Comparison of ENCODE assay signal across 2 cellular contexts in the genomic region with DNA sequence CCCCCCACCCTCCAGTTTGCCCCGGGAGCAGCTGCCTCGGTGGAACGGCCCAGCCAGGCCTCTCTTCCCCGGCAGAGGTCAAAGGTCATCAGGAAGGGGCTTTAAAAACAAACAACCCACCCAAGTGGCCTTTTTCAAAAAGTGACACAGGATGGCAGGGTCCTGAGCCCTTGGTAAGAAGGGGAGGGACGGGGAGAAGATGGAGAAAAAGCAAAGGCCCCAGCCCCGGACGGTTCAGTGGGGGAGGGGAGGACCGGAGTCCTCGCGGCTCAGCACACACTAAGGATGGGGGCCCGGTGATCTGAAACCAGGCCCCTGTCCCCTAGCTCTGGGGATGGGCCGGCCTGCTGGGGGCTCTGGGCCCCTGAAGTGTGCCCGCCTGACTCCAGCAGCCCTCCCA.
TF ChIP-seq lines count a peak whose summit lies in the region.

No MANE protein-coding gene starts in this region.

TF ChIP-seq in GM23338, 12 proteins besides CTCF, POLR2A, EP300 and RAD21 (continued from another document):
- TF ChIP-seq, protein P1, sequence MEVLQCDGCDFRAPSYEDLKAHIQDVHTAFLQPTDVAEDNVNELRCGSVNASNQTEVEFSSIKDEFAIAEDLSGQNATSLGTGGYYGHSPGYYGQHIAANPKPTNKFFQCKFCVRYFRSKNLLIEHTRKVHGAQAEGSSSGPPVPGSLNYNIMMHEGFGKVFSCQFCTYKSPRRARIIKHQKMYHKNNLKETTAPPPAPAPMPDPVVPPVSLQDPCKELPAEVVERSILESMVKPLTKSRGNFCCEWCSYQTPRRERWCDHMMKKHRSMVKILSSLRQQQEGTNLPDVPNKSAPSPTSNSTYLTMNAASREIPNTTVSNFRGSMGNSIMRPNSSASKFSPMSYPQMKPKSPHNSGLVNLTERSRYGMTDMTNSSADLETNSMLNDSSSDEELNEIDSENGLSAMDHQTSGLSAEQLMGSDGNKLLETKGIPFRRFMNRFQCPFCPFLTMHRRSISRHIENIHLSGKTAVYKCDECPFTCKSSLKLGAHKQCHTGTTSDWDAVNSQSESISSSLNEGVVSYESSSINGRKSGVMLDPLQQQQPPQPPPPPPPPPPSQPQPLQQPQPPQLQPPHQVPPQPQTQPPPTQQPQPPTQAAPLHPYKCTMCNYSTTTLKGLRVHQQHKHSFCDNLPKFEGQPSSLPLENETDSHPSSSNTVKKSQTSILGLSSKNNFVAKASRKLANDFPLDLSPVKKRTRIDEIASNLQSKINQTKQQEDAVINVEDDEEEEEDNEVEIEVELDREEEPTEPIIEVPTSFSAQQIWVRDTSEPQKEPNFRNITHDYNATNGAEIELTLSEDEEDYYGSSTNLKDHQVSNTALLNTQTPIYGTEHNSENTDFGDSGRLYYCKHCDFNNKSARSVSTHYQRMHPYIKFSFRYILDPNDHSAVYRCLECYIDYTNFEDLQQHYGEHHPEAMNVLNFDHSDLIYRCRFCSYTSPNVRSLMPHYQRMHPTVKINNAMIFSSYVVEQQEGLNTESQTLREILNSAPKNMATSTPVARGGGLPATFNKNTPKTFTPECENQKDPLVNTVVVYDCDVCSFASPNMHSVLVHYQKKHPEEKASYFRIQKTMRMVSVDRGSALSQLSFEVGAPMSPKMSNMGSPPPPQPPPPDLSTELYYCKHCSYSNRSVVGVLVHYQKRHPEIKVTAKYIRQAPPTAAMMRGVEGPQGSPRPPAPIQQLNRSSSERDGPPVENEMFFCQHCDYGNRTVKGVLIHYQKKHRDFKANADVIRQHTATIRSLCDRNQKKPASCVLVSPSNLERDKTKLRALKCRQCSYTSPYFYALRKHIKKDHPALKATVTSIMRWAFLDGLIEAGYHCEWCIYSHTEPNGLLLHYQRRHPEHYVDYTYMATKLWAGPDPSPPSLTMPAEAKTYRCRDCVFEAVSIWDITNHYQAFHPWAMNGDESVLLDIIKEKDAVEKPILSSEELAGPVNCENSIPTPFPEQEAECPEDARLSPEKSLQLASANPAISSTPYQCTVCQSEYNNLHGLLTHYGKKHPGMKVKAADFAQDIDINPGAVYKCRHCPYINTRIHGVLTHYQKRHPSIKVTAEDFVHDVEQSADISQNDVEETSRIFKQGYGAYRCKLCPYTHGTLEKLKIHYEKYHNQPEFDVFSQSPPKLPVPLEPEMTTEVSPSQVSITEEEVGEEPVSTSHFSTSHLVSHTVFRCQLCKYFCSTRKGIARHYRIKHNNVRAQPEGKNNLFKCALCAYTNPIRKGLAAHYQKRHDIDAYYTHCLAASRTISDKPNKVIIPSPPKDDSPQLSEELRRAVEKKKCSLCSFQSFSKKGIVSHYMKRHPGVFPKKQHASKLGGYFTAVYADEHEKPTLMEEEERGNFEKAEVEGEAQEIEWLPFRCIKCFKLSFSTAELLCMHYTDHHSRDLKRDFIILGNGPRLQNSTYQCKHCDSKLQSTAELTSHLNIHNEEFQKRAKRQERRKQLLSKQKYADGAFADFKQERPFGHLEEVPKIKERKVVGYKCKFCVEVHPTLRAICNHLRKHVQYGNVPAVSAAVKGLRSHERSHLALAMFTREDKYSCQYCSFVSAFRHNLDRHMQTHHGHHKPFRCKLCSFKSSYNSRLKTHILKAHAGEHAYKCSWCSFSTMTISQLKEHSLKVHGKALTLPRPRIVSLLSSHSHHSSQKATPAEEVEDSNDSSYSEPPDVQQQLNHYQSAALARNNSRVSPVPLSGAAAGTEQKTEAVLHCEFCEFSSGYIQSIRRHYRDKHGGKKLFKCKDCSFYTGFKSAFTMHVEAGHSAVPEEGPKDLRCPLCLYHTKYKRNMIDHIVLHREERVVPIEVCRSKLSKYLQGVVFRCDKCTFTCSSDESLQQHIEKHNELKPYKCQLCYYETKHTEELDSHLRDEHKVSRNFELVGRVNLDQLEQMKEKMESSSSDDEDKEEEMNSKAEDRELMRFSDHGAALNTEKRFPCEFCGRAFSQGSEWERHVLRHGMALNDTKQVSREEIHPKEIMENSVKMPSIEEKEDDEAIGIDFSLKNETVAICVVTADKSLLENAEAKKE (CRISPR knock-in tag; IDR thresholded peaks at IDR 0.05) = no peak
- TF ChIP-seq STAT1 (IDR thresholded peaks at IDR 0.05; ENCODE audit: unreplicated experiment) (no peak), JUNB (IDR thresholded peaks at IDR 0.05; ENCODE audit: unreplicated experiment) (no peak), ZNF114 (CRISPR knock-in tag; IDR thresholded peaks at IDR 0.05) (no peak), NANOG (IDR thresholded peaks at IDR 0.05; ENCODE audit: borderline replicate concordance) (no peak), POLR2AphosphoS5 (IDR thresholded peaks at IDR 0.05; ENCODE audit: low read depth) (no peak)
- TF ChIP-seq, protein P2, sequence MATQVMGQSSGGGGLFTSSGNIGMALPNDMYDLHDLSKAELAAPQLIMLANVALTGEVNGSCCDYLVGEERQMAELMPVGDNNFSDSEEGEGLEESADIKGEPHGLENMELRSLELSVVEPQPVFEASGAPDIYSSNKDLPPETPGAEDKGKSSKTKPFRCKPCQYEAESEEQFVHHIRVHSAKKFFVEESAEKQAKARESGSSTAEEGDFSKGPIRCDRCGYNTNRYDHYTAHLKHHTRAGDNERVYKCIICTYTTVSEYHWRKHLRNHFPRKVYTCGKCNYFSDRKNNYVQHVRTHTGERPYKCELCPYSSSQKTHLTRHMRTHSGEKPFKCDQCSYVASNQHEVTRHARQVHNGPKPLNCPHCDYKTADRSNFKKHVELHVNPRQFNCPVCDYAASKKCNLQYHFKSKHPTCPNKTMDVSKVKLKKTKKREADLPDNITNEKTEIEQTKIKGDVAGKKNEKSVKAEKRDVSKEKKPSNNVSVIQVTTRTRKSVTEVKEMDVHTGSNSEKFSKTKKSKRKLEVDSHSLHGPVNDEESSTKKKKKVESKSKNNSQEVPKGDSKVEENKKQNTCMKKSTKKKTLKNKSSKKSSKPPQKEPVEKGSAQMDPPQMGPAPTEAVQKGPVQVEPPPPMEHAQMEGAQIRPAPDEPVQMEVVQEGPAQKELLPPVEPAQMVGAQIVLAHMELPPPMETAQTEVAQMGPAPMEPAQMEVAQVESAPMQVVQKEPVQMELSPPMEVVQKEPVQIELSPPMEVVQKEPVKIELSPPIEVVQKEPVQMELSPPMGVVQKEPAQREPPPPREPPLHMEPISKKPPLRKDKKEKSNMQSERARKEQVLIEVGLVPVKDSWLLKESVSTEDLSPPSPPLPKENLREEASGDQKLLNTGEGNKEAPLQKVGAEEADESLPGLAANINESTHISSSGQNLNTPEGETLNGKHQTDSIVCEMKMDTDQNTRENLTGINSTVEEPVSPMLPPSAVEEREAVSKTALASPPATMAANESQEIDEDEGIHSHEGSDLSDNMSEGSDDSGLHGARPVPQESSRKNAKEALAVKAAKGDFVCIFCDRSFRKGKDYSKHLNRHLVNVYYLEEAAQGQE (IDR thresholded peaks at IDR 0.05; ENCODE audit: unreplicated experiment) = no peak
TF ChIP-seq in GM23338: peak in this region for 0.

TF ChIP-seq in WTC11, 78 proteins besides CTCF, POLR2A, EP300 and RAD21 (continued from another document):
- TF ChIP-seq, protein P3, sequence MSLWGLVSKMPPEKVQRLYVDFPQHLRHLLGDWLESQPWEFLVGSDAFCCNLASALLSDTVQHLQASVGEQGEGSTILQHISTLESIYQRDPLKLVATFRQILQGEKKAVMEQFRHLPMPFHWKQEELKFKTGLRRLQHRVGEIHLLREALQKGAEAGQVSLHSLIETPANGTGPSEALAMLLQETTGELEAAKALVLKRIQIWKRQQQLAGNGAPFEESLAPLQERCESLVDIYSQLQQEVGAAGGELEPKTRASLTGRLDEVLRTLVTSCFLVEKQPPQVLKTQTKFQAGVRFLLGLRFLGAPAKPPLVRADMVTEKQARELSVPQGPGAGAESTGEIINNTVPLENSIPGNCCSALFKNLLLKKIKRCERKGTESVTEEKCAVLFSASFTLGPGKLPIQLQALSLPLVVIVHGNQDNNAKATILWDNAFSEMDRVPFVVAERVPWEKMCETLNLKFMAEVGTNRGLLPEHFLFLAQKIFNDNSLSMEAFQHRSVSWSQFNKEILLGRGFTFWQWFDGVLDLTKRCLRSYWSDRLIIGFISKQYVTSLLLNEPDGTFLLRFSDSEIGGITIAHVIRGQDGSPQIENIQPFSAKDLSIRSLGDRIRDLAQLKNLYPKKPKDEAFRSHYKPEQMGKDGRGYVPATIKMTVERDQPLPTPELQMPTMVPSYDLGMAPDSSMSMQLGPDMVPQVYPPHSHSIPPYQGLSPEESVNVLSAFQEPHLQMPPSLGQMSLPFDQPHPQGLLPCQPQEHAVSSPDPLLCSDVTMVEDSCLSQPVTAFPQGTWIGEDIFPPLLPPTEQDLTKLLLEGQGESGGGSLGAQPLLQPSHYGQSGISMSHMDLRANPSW (CRISPR knock-in tag; conservative IDR thresholded peaks at IDR 0.05; ENCODE audit: low read depth) = no peak
